In genomic region chr12:120121766-120122293, GRCh38 we compare ENCODE assay signal across 8 cellular contexts. TPM values are rescaled to one million over a fixed set of nuclear protein-coding genes. Genes with fewer than 3 reads are reported as not detected.
DNase-seq lines count a peak whose midpoint lies in the region; ATAC-seq and TF ChIP-seq lines count a peak whose summit lies in the region.

No MANE protein-coding gene starts in this region.

- peak overlapping the region; percentile 68 to 91 for H3K4me3 Mint-ChIP-seq in activated T-cell treated with anti-CD3 and anti-CD28 coated beads, Interleukin-2, amount 50 U/mL, for 72 hours
- H3K4me3 Mint-ChIP-seq in neural progenitor cell (no peak overlapping the region), Calu3 (ENCODE audit: low read depth, unreplicated experiment) (no peak overlapping the region)

- TF ChIP-seq CTCF in GM06990 (IDR thresholded peaks at IDR 0.05; ENCODE audit: insufficient read depth, low read length, poor library complexity, severe bottlenecking) = no peak
- no peak for TF ChIP-seq CTCF in neural progenitor cell (IDR thresholded peaks at IDR 0.05)
- TF ChIP-seq CTCF in Calu3 (IDR thresholded peaks at IDR 0.05; ENCODE audit: unreplicated experiment) = no peak

- peak; percentile 76 for DNase-seq in GM06990 (ENCODE audit: extremely low read depth, insufficient read length)
- peak; percentile 18 to 26 for DNase-seq in activated T-cell treated with anti-CD3 and anti-CD28 coated beads, Interleukin-2, amount 50 U/mL, for 72 hours
- DNase-seq in neural progenitor cell (ENCODE audit: low spot score) = no peak
- DNase-seq in Right ventricle myocardium superior = no peak
- DNase-seq in NCI-H345 treated with DMSO at 0.1 percent for 48 hours (lab: John Stamatoyannopoulos, UW; ENCODE audit: unreplicated experiment) = no peak
- DNase-seq in Calu3 = no peak

- H3K4me1 Mint-ChIP-seq in activated T-cell treated with anti-CD3 and anti-CD28 coated beads, Interleukin-2, amount 50 U/mL, for 72 hours (ENCODE audit: low read depth) = peaks cover 92% of the 10 kb centered on the region
- H3K4me1 Mint-ChIP-seq in neural progenitor cell (peaks cover 25% of the 10 kb centered on the region), Calu3 (ENCODE audit: low read depth, unreplicated experiment) (peaks cover 32% of the 10 kb centered on the region)

- peaks cover 8% of the 10 kb centered on the region for H3K4me1 ChIP-seq in neural progenitor cell

- no peaks in the 10 kb centered on the region for H3K27me3 Mint-ChIP-seq in activated T-cell treated with anti-CD3 and anti-CD28 coated beads, Interleukin-2, amount 50 U/mL, for 72 hours (ENCODE audit: low read depth)
- H3K27me3 Mint-ChIP-seq in neural progenitor cell (ENCODE audit: insufficient read depth, low read depth) = peaks cover 3% of the 10 kb centered on the region
- no peaks in the 10 kb centered on the region for H3K27me3 Mint-ChIP-seq in Calu3 (ENCODE audit: unreplicated experiment)

- no peak overlapping the region for H2AFZ ChIP-seq in neural progenitor cell (replicated peaks)

- no peaks in the 10 kb centered on the region for H3K9me3 Mint-ChIP-seq in activated T-cell treated with anti-CD3 and anti-CD28 coated beads, Interleukin-2, amount 50 U/mL, for 72 hours
- no peaks in the 10 kb centered on the region for H3K9me3 Mint-ChIP-seq in neural progenitor cell
- H3K9me3 Mint-ChIP-seq in Calu3 (ENCODE audit: low read depth, unreplicated experiment) = no peaks in the 10 kb centered on the region

- peaks cover 15% of the 10 kb centered on the region for H3K79me2 ChIP-seq in neural progenitor cell (ENCODE audit: low read depth)

- peaks cover 23% of the 10 kb centered on the region for H3F3A ChIP-seq in neural progenitor cell (ENCODE audit: low read depth)

- peak overlapping the region; percentile 17 for H3K27ac Mint-ChIP-seq in activated T-cell treated with anti-CD3 and anti-CD28 coated beads, Interleukin-2, amount 50 U/mL, for 72 hours
- H3K27ac Mint-ChIP-seq in neural progenitor cell = no peak overlapping the region
- H3K27ac Mint-ChIP-seq in Calu3 (ENCODE audit: unreplicated experiment) = no peak overlapping the region

- H3K9me3 ChIP-seq in neural progenitor cell (ENCODE audit: low read depth) = no peaks in the 10 kb centered on the region

- intact Hi-C loops in Right ventricle myocardium superior (cut with DNase I) = no loop called here
- intact Hi-C loops in Calu3 (cut with micrococcal nuclease; ENCODE audit: unreplicated experiment) = no loop called here

- H3K27me3 ChIP-seq in GM06990 (replicated peaks; ENCODE audit: control insufficient read depth, insufficient read depth, low read length) = no peaks in the 10 kb centered on the region
- no peaks in the 10 kb centered on the region for H3K27me3 ChIP-seq in neural progenitor cell

- H3K4me3 ChIP-seq in GM06990 (replicated peaks; ENCODE audit: low read depth, low read length) = no peak overlapping the region; the same call in 1 of the 2 replicates
- no peak overlapping the region for H3K4me3 ChIP-seq in neural progenitor cell

- H3K4me2 ChIP-seq in neural progenitor cell = no peak overlapping the region

- peaks cover 4 to 6% of the 10 kb centered on the region in 2 donors for H3K36me3 Mint-ChIP-seq in activated T-cell treated with anti-CD3 and anti-CD28 coated beads, Interleukin-2, amount 50 U/mL, for 72 hours (ENCODE audit: insufficient read depth in 2 of 2)
- H3K36me3 Mint-ChIP-seq in neural progenitor cell (peaks cover 8% of the 10 kb centered on the region), Calu3 (ENCODE audit: insufficient read depth, unreplicated experiment) (peaks cover 47% of the 10 kb centered on the region)

- no TSS peak for BruUV-seq in Calu3 (replicated peaks; lab: Mats Ljungman, UMichigan)

- peaks cover 8% of the 10 kb centered on the region for H4K20me1 ChIP-seq in neural progenitor cell (ENCODE audit: low read depth)

- ATAC-seq in GM19351 (IDR thresholded peaks at IDR 0.05; ENCODE audit: unreplicated experiment) (peak; percentile 45), HG03066 (IDR thresholded peaks at IDR 0.05; ENCODE audit: low read depth, unreplicated experiment) (peak; percentile 47), Right ventricle myocardium superior (ENCODE audit: poor library complexity) (no peak)
- peak; percentile 59 to 63 for ATAC-seq in activated T-cell treated with anti-CD3 and anti-CD28 coated beads, Interleukin-2, amount 50 U/mL, for 72 hours (replicated peaks in 1 of 2)

- CTCF ChIA-PET in Calu3 (lab: Charles Lee) = interaction anchor here (0.6 kb wide), 2 partner anchors 15 to 182 kb away, joined by 3 read pairs; no protein-coding TSS in a partner anchor

- H3K27ac ChIP-seq in neural progenitor cell = no peak overlapping the region

- no peak overlapping the region for H3K9ac ChIP-seq in neural progenitor cell

- H3K36me3 ChIP-seq in GM06990 (ENCODE audit: control insufficient read depth, insufficient read depth, low read length) (peaks cover 2% of the 10 kb centered on the region), neural progenitor cell (no peaks in the 10 kb centered on the region)

RNA-seq across cellular contexts. Expression of gene RAB35, which starts 5.3 kb away (rescaled TPM):
- 10 to 100 TPM; 66.2 to 78.9 TPM for total RNA-seq in activated T-cell treated with anti-CD3 and anti-CD28 coated beads, Interleukin-2, amount 50 U/mL, for 72 hours
- total RNA-seq in neural progenitor cell (ENCODE audit: low replicate concordance) = 17.5 and 24.5 TPM in 2 replicates
- 23.6 TPM for total RNA-seq in Right ventricle myocardium superior
- 68.2 and 75.4 TPM in 2 replicates for total RNA-seq in Calu3 (2022)

Comparison
In these comparisons a context has a peak if more than half of its experiments do, and no peak if none do; other contexts are left out.
1. DNase-seq: peak in GM06990 (single experiment) and activated T-cell treated with anti-CD3 and anti-CD28 coated beads, Interleukin-2, amount 50 U/mL, for 72 hours (2 of 2); none in neural progenitor cell (single experiment), Right ventricle myocardium superior (single experiment), NCI-H345 treated with DMSO at 0.1 percent for 48 hours (single experiment) and Calu3 (single experiment).
2. H3K4me3 Mint-ChIP-seq: peak in activated T-cell treated with anti-CD3 and anti-CD28 coated beads, Interleukin-2, amount 50 U/mL, for 72 hours (2 of 2); none in neural progenitor cell (single experiment) and Calu3 (single experiment).